In genomic region chr2:37318401-37318800, GRCh38 we compare ENCODE assay signal across 1 cellular context.
TF ChIP-seq lines count a peak whose summit lies in the region.

No MANE protein-coding gene starts in this region.

TF ChIP-seq in HepG2, 621 proteins besides CTCF, POLR2A, EP300 and RAD21 (continued from another document):
- no peak for TF ChIP-seq TFAP4 (IDR thresholded peaks at IDR 0.05; ENCODE audit: borderline replicate concordance, low read depth)
- no peak for TF ChIP-seq ZKSCAN5 (CRISPR knock-in tag; IDR thresholded peaks at IDR 0.05)
- TF ChIP-seq WIZ (CRISPR knock-in tag; IDR thresholded peaks at IDR 0.05) = no peak
- no peak for TF ChIP-seq ZNF383 (CRISPR knock-in tag; IDR thresholded peaks at IDR 0.05; ENCODE audit: borderline replicate concordance)
- no peak for TF ChIP-seq ZNF850 (CRISPR knock-in tag; conservative IDR thresholded peaks at IDR 0.05)
- TF ChIP-seq DMTF1 (CRISPR knock-in tag; IDR thresholded peaks at IDR 0.05) = no peak
- TF ChIP-seq KMT2B (CRISPR knock-in tag; IDR thresholded peaks at IDR 0.05) = no peak
- TF ChIP-seq ZZZ3 (CRISPR knock-in tag; IDR thresholded peaks at IDR 0.05; ENCODE audit: borderline replicate concordance) = no peak
- TF ChIP-seq ZNF800 (CRISPR knock-in tag; IDR thresholded peaks at IDR 0.05) = no peak
- TF ChIP-seq GPBP1L1 (CRISPR knock-in tag; IDR thresholded peaks at IDR 0.05) = no peak
- TF ChIP-seq ASH2L (IDR thresholded peaks at IDR 0.05; ENCODE audit: insufficient read length, low read depth, low read length) = no peak
- no peak for TF ChIP-seq ZNF333 (CRISPR knock-in tag; IDR thresholded peaks at IDR 0.05; ENCODE audit: borderline replicate concordance)
- TF ChIP-seq BRD4 (CRISPR knock-in tag; IDR thresholded peaks at IDR 0.05) = no peak
- TF ChIP-seq HOXA3 (CRISPR knock-in tag; IDR thresholded peaks at IDR 0.05) = no peak
- no peak for TF ChIP-seq ZNF841 (CRISPR knock-in tag; IDR thresholded peaks at IDR 0.05; ENCODE audit: borderline replicate concordance)
TF ChIP-seq in HepG2: peak in this region for 0.
